ENCODE assay signal across 8 cellular contexts in the genomic region with DNA sequence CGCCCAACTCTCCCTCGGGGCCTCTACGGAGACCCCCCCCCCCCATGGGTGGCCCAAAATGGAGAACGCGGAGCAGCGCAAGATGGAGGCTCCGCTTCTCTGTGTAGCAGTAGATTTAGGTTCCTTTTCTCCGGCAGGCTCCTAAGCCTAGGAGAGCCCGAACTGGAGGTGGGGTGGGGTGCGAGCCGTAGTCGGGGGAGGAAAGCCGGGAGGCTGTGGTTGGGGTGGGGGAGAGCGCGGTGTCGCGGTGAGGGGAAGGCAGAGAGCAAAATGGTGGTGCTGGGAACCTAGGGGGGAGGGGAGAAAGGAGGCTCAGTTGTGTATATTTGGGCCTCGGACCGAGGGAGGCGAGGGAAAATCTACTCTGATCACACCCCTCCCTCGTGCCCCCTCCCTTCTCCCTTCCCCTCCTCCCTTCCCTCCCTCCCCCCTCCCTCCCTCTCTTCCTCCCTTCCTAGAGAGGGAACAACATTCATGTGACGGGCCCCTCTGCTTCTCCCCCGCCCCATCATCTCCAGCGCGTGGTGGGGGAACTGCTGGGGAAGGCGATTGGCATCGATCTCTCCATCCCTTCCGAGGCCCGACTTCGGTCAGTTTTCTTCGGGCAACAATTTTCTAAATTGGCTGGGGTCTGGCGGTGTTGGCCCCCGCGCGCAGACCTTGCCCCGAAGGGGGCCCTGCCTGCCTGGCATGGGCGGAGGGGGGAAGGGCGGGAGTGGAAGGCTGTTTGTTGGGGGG. TPM values are rescaled to one million over a fixed set of nuclear protein-coding genes. Genes with fewer than 3 reads are reported as not detected.
DNase-seq lines count a peak whose midpoint lies in the region; ATAC-seq, FAIRE-seq and TF ChIP-seq lines count a peak whose summit lies in the region.

A gene (plus strand): TSS at position 439 of the 738 bp plus-strand sequence. CDS start 60,922 bp downstream, outside the sequence.

- peak within 1 kb of the TSS; percentile 56 for H2AFZ ChIP-seq in astrocyte (ENCODE audit: low read depth, low read length)

- H3K27ac ChIP-seq in astrocyte (ENCODE audit: low read depth, low read length) (peak within 1 kb of the TSS; percentile 98), vagina (peak within 1 kb of the TSS; percentile 96)

- H3K9me3 Mint-ChIP-seq in astrocyte (ENCODE audit: unreplicated experiment): no peaks in the 10 kb centered on the region

- peak; percentile 47 for DNase-seq in NCI-H2081 treated with DMSO at 0.1 percent for 48 hours (lab: John Stamatoyannopoulos, UW)
- peak; percentile 20 for DNase-seq in T-helper 22 cell (ENCODE audit: low read depth)
- peak; percentile 72 for DNase-seq in astrocyte (ENCODE audit: low read depth)
- DNase-seq in left ventricle myocardium superior: peak; percentile 71
- DNase-seq in posterior vena cava (ENCODE audit: low spot score): peak; percentile 87
- peak in 1 of 2 donors; percentile 89 for DNase-seq in vagina (ENCODE audit: extremely low spot score in 2 of 2)

- H3K27me3 ChIP-seq in astrocyte (ENCODE audit: insufficient read depth, low read length): no peaks in the 10 kb centered on the region
- no peaks in the 10 kb centered on the region for H3K27me3 ChIP-seq in vagina

- H3K9ac ChIP-seq in astrocyte (ENCODE audit: low read length): peak within 1 kb of the TSS; percentile 100

- peaks cover 5% of the 10 kb centered on the region for H3K4me1 Mint-ChIP-seq in astrocyte (ENCODE audit: low read depth, unreplicated experiment)

- peak; percentile 35 for TF ChIP-seq POLR2A in GM18951 (IDR thresholded peaks at IDR 0.05; ENCODE audit: extremely low read depth, insufficient read depth, insufficient read length)
- peak in 1 of 2 donors; percentile 57 for TF ChIP-seq POLR2A in vagina (IDR thresholded peaks at IDR 0.05)

- intact Hi-C loops in left ventricle myocardium superior (cut with micrococcal nuclease): no loop called here
- intact Hi-C loops in posterior vena cava (cut with DNase I): loop anchor here (2.0 to 5.0 kb wide), 3 partner anchors 13 to 481 kb away; no protein-coding TSS in a partner anchor
- intact Hi-C loops in vagina (cut with DNase I): no loop called here

- peak within 1 kb of the TSS; percentile 99 for H3K27ac Mint-ChIP-seq in astrocyte (ENCODE audit: unreplicated experiment)

- peaks cover 27% of the 10 kb centered on the region for H4K20me1 ChIP-seq in astrocyte (ENCODE audit: insufficient read depth, low read length)

- no peaks in the 10 kb centered on the region for H3K27me3 Mint-ChIP-seq in astrocyte (ENCODE audit: low read depth, unreplicated experiment)

- H3K36me3 Mint-ChIP-seq in astrocyte (ENCODE audit: low read depth, unreplicated experiment): no peaks in the 10 kb centered on the region

- TF ChIP-seq CTCF in astrocyte (IDR thresholded peaks at IDR 0.05; ENCODE audit: insufficient read depth, low read depth, low read length) (no peak), vagina (IDR thresholded peaks at IDR 0.05) (no peak)

- H3K79me2 ChIP-seq in astrocyte (ENCODE audit: insufficient read depth, low read length): peaks cover 56% of the 10 kb centered on the region

- peak; percentile 69 for ATAC-seq in left ventricle myocardium superior
- no peak for ATAC-seq in GM21390 (IDR thresholded peaks at IDR 0.05; ENCODE audit: unreplicated experiment)

- H3K36me3 ChIP-seq in astrocyte (ENCODE audit: insufficient read depth, low read length) (no peaks in the 10 kb centered on the region), vagina (no peaks in the 10 kb centered on the region)

- no peak for FAIRE-seq in astrocyte (lab: Jason Lieb, UNC)

- in situ Hi-C loops in GM18951 (cut with MboI; ENCODE audit: low sequenced_read_pairs, unreplicated experiment): no loop called here

- H3K9me3 ChIP-seq in astrocyte (ENCODE audit: insufficient read depth, low read depth, low read length) (no peaks in the 10 kb centered on the region), vagina (no peaks in the 10 kb centered on the region)

- H3K4me3 ChIP-seq in astrocyte (ENCODE audit: insufficient read depth, low read depth, low read length) (peak within 1 kb of the TSS; percentile 76), vagina (peak within 1 kb of the TSS; percentile 57 to 60)

- no peaks in the 10 kb centered on the region for H3K4me1 ChIP-seq in astrocyte (ENCODE audit: insufficient read depth, low read length)
- peaks cover 11% of the 10 kb centered on the region for H3K4me1 ChIP-seq in vagina

- peak within 1 kb of the TSS; percentile 88 for H3K4me2 ChIP-seq in astrocyte (ENCODE audit: low read length)

- peak within 1 kb of the TSS; percentile 97 for H3K4me3 Mint-ChIP-seq in astrocyte (ENCODE audit: unreplicated experiment)

RNA-seq across cellular contexts. Expression of the gene that starts here (rescaled TPM):
- 51.2 and 51.5 TPM in 2 replicates for total RNA-seq in astrocyte
- total RNA-seq in left ventricle myocardium superior: 34.8 TPM
- total RNA-seq in posterior vena cava: 10 to 100 TPM; 51.7 to 64.4 TPM
- 54.0 TPM for total RNA-seq in vagina

Comparison
In these comparisons a context has a peak if more than half of its experiments do, and no peak if none do; other contexts are left out.
1. intact Hi-C loops: an anchor here in posterior vena cava (2.0 to 5.0 kb wide); none called in left ventricle myocardium superior and vagina.